In the genomic region with DNA sequence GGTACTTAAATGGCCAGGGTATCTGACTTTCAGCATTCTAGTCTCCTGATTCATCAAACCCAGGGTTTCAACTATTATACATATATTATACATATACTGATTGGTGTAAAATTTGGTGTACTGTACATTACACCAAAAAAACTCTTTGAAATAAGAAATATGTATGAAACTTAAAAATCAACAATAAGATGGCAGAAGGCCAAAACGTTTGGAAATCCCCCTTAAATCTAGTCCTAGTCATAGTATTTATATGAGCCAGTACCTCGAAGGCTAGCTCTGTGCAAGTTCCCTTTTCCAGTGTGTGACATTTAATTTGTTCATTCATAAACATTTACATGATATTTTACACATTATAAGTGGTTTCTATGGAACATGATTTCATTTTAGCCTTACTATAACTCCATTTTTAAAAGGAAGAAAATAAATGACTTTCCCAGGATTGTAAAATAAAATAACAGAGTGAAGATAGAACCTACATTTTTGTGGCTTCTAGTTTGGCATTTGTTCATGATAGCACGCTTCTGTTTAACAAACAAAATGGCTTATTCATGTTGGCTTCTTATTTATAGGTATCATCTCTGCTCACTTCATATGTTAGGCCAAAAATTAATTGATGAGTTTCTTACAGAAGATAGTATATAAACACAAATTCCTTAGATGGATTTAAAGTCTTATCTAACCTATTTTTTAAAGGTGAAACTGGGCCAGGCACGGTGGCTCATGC, we compare ENCODE assay signal across 16 cellular contexts. TPM values are rescaled to one million over a fixed set of nuclear protein-coding genes. Genes with fewer than 3 reads are reported as not detected.
DNase-seq lines count a peak whose midpoint lies in the region; TF ChIP-seq lines count a peak whose summit lies in the region.
"Had no signal": no experiment of that assay in that cellular context is flagged by ENCODE, and none has a peak within 500 bp of the region (broad histone marks: within the 10 kb centered on the region; RNA-seq: fewer than 3 reads in every experiment).

No MANE protein-coding gene starts in this region.

- intact Hi-C loops in spleen (cut with DNase I; ENCODE audit: low total_unique reads): no loop called here

- H3K27ac ChIP-seq in AG04450 (ENCODE audit: low read depth, low read length) (peak overlapping the region; percentile 53), GM23248 (peak overlapping the region; percentile 83), SJSA1 (peak overlapping the region; percentile 89), spleen (no peak overlapping the region)

- H3K36me3 ChIP-seq in GM23248 (ENCODE audit: low read depth): no peaks in the 10 kb centered on the region
- no peaks in the 10 kb centered on the region for H3K36me3 ChIP-seq in SJSA1
- no peaks in the 10 kb centered on the region for H3K36me3 ChIP-seq in spleen

- in situ Hi-C loops in GM23248 (cut with MboI): no loop called here

- H3K4me1 ChIP-seq in GM23248 (ENCODE audit: insufficient read depth): peaks cover 29% of the 10 kb centered on the region
- H3K4me1 ChIP-seq in SJSA1 (replicated peaks): peaks cover 32% of the 10 kb centered on the region
- H3K4me1 ChIP-seq in spleen: no peaks in the 10 kb centered on the region

- H2AFZ ChIP-seq in GM23248: no peak overlapping the region; the same call in 1 of the 2 replicates

- H3K4me2 ChIP-seq in GM23248 (ENCODE audit: unreplicated experiment): peak overlapping the region; percentile 46

- H3K9me2 ChIP-seq in GM23248 (ENCODE audit: insufficient read depth): no peaks in the 10 kb centered on the region

- POLR2A ChIA-PET in AG04450 (lab: Yijun Ruan, JAX): interaction anchor here (0.6 to 1.1 kb wide), 3 partner anchors 8 to 63 kb away, joined by 3 to 8 read pairs (median 5); no protein-coding TSS in a partner anchor
- POLR2A ChIA-PET in activated CD4-positive, alpha-beta T cell treated with anti-CD3 and anti-CD28 coated beads, Interleukin-2, amount 10 ng/mL, durations not matched to agents 7 days and 5 days (lab: Charles Lee): no interaction called here

- H3K4me3 ChIP-seq in AG04450 (ENCODE audit: low read depth, low read length): no peak overlapping the region
- H3K4me3 ChIP-seq in GM23248: no peak overlapping the region
- H3K4me3 ChIP-seq in SJSA1: no peak overlapping the region
- no peak overlapping the region for H3K4me3 ChIP-seq in fibroblast of the aortic adventitia (ENCODE audit: low read depth, low read length)
- H3K4me3 ChIP-seq in spleen: no peak overlapping the region

- H3F3A ChIP-seq in GM23248 (ENCODE audit: insufficient read depth): peaks cover 26% of the 10 kb centered on the region

- H3K27me3 ChIP-seq in AG04450 (ENCODE audit: control insufficient read depth, insufficient read depth, low read length) (no peaks in the 10 kb centered on the region), GM23248 (replicated peaks; ENCODE audit: insufficient read depth) (no peaks in the 10 kb centered on the region), SJSA1 (replicated peaks) (no peaks in the 10 kb centered on the region), spleen (replicated peaks in 1 of 7) (no peaks in the 10 kb centered on the region)

- no peaks in the 10 kb centered on the region for H3K79me2 ChIP-seq in GM23248 (ENCODE audit: insufficient read depth)

- no peaks in the 10 kb centered on the region for H4K20me1 ChIP-seq in GM23248 (ENCODE audit: insufficient read depth)

- H3K9me3 Mint-ChIP-seq in activated CD4-positive, alpha-beta T cell treated with anti-CD3 and anti-CD28 coated beads, Interleukin-2, amount 10 ng/mL, durations not matched to agents 7 days and 5 days: no peaks in the 10 kb centered on the region
- H3K9me3 Mint-ChIP-seq: activated T-cell treated with anti-CD3 and anti-CD28 coated beads, Interleukin-2, amount 50 U/mL, for 4 hours had no signal

- TF ChIP-seq CTCF in AG04450 (IDR thresholded peaks at IDR 0.05; ENCODE audit: low read depth, low read length) (no peak), fibroblast of the aortic adventitia (IDR thresholded peaks at IDR 0.05; ENCODE audit: insufficient read depth, low read length) (no peak), spleen (IDR thresholded peaks at IDR 0.05 in 8 of 11, conservative IDR thresholded peaks at IDR 0.05 in 3 of 11) (no peak)

- no peak overlapping the region for H3K27ac Mint-ChIP-seq in activated CD4-positive, alpha-beta T cell treated with anti-CD3 and anti-CD28 coated beads, Interleukin-2, amount 10 ng/mL, durations not matched to agents 7 days and 5 days
- H3K27ac Mint-ChIP-seq: endodermal cell had no signal

- H3K9ac ChIP-seq in GM23248: peak overlapping the region; percentile 33; the same call in 1 of the 2 replicates

- H3K4me3 Mint-ChIP-seq in activated CD4-positive, alpha-beta T cell treated with anti-CD3 and anti-CD28 coated beads, Interleukin-2, amount 10 ng/mL, durations not matched to agents 7 days and 5 days: no peak overlapping the region
- H3K4me3 Mint-ChIP-seq: activated T-cell treated with anti-CD3 and anti-CD28 coated beads, Interleukin-2, amount 50 U/mL, for 4 hours; CD14-positive monocyte; endodermal cell had no signal

- 42 to 43% methylated on average over 4 of the region's 4 CpGs for WGBS in GM23248 (ENCODE audit: low coverage in 1 of 2, low lambda C conversion rate in 2 of 2, missing lambda C conversion rate in 2 of 2), 2 experiments
- 47 to 58% (median 52%) methylated on average over 4 of the region's 4 CpGs for WGBS in spleen, 5 donors

- CTCF ChIA-PET in AG04450 (lab: Charles Lee): interaction anchor here (0.7 kb wide), 1 partner anchor 179 kb away, joined by 3 read pairs; no protein-coding TSS in a partner anchor
- CTCF ChIA-PET in activated CD4-positive, alpha-beta T cell treated with anti-CD3 and anti-CD28 coated beads, Interleukin-2, amount 10 ng/mL, durations not matched to agents 7 days and 5 days (lab: Charles Lee): no interaction called here

- peaks cover 3% of the 10 kb centered on the region for H3K4me1 Mint-ChIP-seq in activated CD4-positive, alpha-beta T cell treated with anti-CD3 and anti-CD28 coated beads, Interleukin-2, amount 10 ng/mL, durations not matched to agents 7 days and 5 days
- H3K4me1 Mint-ChIP-seq: endodermal cell had no signal

- no peaks in the 10 kb centered on the region for H3K27me3 Mint-ChIP-seq in activated CD4-positive, alpha-beta T cell treated with anti-CD3 and anti-CD28 coated beads, Interleukin-2, amount 10 ng/mL, durations not matched to agents 7 days and 5 days

- H3K9me3 ChIP-seq in AG04450 (ENCODE audit: control insufficient read depth, insufficient read depth, low read length) (no peaks in the 10 kb centered on the region), GM23248 (ENCODE audit: low read depth) (no peaks in the 10 kb centered on the region), SJSA1 (replicated peaks) (no peaks in the 10 kb centered on the region), spleen (no peaks in the 10 kb centered on the region)

- TF ChIP-seq POLR2A in spleen (IDR thresholded peaks at IDR 0.05): no peak

- H3K36me3 Mint-ChIP-seq in activated CD4-positive, alpha-beta T cell treated with anti-CD3 and anti-CD28 coated beads, Interleukin-2, amount 10 ng/mL, durations not matched to agents 7 days and 5 days (ENCODE audit: low read depth): no peaks in the 10 kb centered on the region
- H3K36me3 Mint-ChIP-seq: CD14-positive monocyte had no signal

- DNase-seq in AG04450 (ENCODE audit: low read depth, low spot score) (no peak), GM23248 (peak; percentile 56), SJSA1 (ENCODE audit: low read depth in 1 of 2, low spot score in 2 of 2) (peak in 1 of 2 experiments; percentile 92), fibroblast of the aortic adventitia (ENCODE audit: low read depth) (peak; percentile 78), OCI-M2 (lab: John Stamatoyannopoulos, UW; ENCODE audit: unreplicated experiment) (no peak), spleen (no peak), C1 segment of cervical spinal cord (lab: John Stamatoyannopoulos, UW) (no peak)
- DNase-seq in activated CD4-positive, alpha-beta T cell treated with anti-CD3 and anti-CD28 coated beads, Interleukin-2, amount 10 ng/mL, durations not matched to agents 7 days and 5 days: no peak
- DNase-seq: activated CD4-positive, alpha-beta T cell treated with anti-CD3 and anti-CD28 coated beads for 1 hour; activated T-cell treated with anti-CD3 and anti-CD28 coated beads, Interleukin-2, amount 50 U/mL, for 4 hours; anterior cingulate cortex; DND-41; endodermal cell; head of caudate nucleus; T-helper 1 cell had no signal

RNA-seq across cellular contexts. Expression of a gene that starts 18.8 kb away (rescaled TPM):
- polyA plus RNA-seq in AG04450 (2011; rRNA removed) (14.9 and 17.7 TPM in 2 replicates), GM23248 (2016; fragmentation: Nextera tagmentation; extraction: Ambion mirVana) (39.1 and 40.3 TPM in 2 replicates), spleen (1 to 10 TPM; 4.4 to 6.3 (median 5.2) TPM)
- polyA minus RNA-seq in AG04450 (2011; rRNA and poly(A)+ RNA removed): 23.0 and 24.6 TPM in 2 replicates
- 41.6 and 45.2 TPM in 2 replicates for total RNA-seq in GM23248 (2014; rRNA removed; shearing (Covaris generic))
- 25.1 and 32.0 TPM in 2 replicates for total RNA-seq in SJSA1 (2014; rRNA removed; shearing (Covaris generic))
- total RNA-seq in fibroblast of the aortic adventitia (ENCODE audit: low replicate concordance) (7.0 and 29.7 TPM in 2 replicates), spleen (10 to 100 TPM; 20.0 to 34.8 (median 23.1) TPM)
- 10 to 100 TPM; 15.2 to 17.6 TPM for total RNA-seq in activated CD4-positive, alpha-beta T cell treated with anti-CD3 and anti-CD28 coated beads, Interleukin-2, amount 10 ng/mL, durations not matched to agents 7 days and 5 days

Comparison
In these comparisons a context has a peak if more than half of its experiments do, and no peak if none do; other contexts are left out.
1. DNase-seq: peak in GM23248 (single experiment) and fibroblast of the aortic adventitia (single experiment); none in AG04450 (single experiment), OCI-M2 (single experiment), spleen (single experiment), C1 segment of cervical spinal cord (0 of 14) and activated CD4-positive, alpha-beta T cell treated with anti-CD3 and anti-CD28 coated beads, Interleukin-2, amount 10 ng/mL, durations not matched to agents 7 days and 5 days (single experiment).
2. H3K27ac ChIP-seq: peak in AG04450 (single experiment), GM23248 (single experiment) and SJSA1 (single experiment); none in spleen (0 of 8).